In the genomic region with DNA sequence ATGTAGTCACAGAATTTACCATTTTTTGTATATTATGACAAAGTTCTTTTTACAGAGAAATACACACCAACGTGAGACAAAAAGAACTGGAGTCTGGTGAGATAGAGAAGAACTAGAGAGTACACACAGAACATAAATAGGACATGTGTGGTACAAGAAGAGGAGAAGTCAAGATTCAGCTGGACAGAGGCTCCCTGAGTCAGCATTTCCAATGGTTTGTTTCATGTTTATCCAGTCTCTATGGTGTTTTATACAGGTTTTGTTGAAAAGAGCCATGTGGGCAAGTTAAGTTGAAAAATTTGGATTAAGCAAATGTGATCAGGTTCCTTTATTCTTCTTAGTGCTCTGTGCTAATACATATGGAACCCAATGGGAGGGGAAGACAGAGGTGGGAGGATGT, we compare ENCODE assay signal across 30 cellular contexts.
DNase-seq lines count a peak whose midpoint lies in the region; ATAC-seq lines count a peak whose summit lies in the region.
"Had no signal": no experiment of that assay in that cellular context is flagged by ENCODE, and none has a peak within 500 bp of the region (broad histone marks: within the 10 kb centered on the region; RNA-seq: fewer than 3 reads in every experiment).

No MANE protein-coding gene starts in this region.

- DNase-seq in left ventricle myocardium superior: no peak
- no peak for DNase-seq in cardiac septum (ENCODE audit: low spot score)
- peak; percentile 24 for DNase-seq in amniotic epithelial cell (ENCODE audit: low read depth)
- DNase-seq in iris pigment epithelial cell (ENCODE audit: low read depth): peak; percentile 13
- no peak for DNase-seq in OCI-M2 (lab: John Stamatoyannopoulos, UW; ENCODE audit: unreplicated experiment)
- no peak for DNase-seq in mucosa of gallbladder (ENCODE audit: low spot score)
- no peak for DNase-seq in T1000 (lab: John Stamatoyannopoulos, UW)
- DNase-seq: ACHN; activated CD4-positive, alpha-beta memory T cell treated with anti-CD3 and anti-CD28 coated beads for 36 hours; activated effector memory CD4-positive, alpha-beta T cell treated with Interleukin-2 at 50 U/mL for 16 hours; activated naive CD8-positive, alpha-beta T cell treated with anti-CD3 and anti-CD28 coated beads, Interleukin-2, amount 10 ng/mL, durations not matched to agents 7 days and 5 days; activated T-cell treated with anti-CD3 and anti-CD28 coated beads for 4 hours; body of pancreas; COR-L47; DND-41; effector CD8-positive, alpha-beta T cell; gastrocnemius medialis; hippocampal formation; immature natural killer cell; MV-4-11; NCI-H146; NCI-H2171 treated with DMSO at 0.1 percent for 48 hours; NCI-H69; nephron progenitor cell; stimulated activated CD8-positive, alpha-beta memory T cell treated with anti-CD3 and anti-CD28 coated beads, Interleukin-4, amount 100 ng/mL, for 48 hours; stomach; SW 1271 had no signal

- ATAC-seq in left ventricle myocardium superior (peak; percentile 50), GM18511 (IDR thresholded peaks at IDR 0.05; ENCODE audit: unreplicated experiment) (no peak)
- ATAC-seq: activated CD4-positive, CD25-positive, alpha-beta regulatory T cell treated with anti-CD3 and anti-CD28 coated beads, Interleukin-2, amount 50 U/mL, for 24 hours; body of pancreas; gastrocnemius medialis; GM23338 had no signal

- intact Hi-C loops in left ventricle myocardium superior (cut with micrococcal nuclease): no loop called here
- intact Hi-C loops in cardiac septum (cut with DNase I): no loop called here

Comparison
In these comparisons a context has a peak if more than half of its experiments do, and no peak if none do; other contexts are left out.
1. DNase-seq: peak in amniotic epithelial cell (single experiment) and iris pigment epithelial cell (single experiment); none in left ventricle myocardium superior (single experiment), cardiac septum (single experiment), OCI-M2 (single experiment), mucosa of gallbladder (single experiment) and T1000 (single experiment).